In genomic region chr6:125749112-125749863, GRCh38 we compare ENCODE assay signal across 8 cellular contexts.
DNase-seq lines count a peak whose midpoint lies in the region; ATAC-seq and TF ChIP-seq lines count a peak whose summit lies in the region.

Gene HEY2, plus strand, starts transcription at chr6:125749632. Its CDS starts 145 bp downstream, at chr6:125749777.

- DNase-seq in NCI-H2107 treated with DMSO at 0.1 percent for 48 hours (lab: John Stamatoyannopoulos, UW; ENCODE audit: unreplicated experiment) = peak; percentile 54
- DNase-seq in central memory CD4-positive, alpha-beta T cell = peak; percentile 77
- DNase-seq in iris pigment epithelial cell (ENCODE audit: low read depth) = peak; percentile 88
- peak; percentile 81 for DNase-seq in smooth muscle cell of the brain vasculature (ENCODE audit: low read depth, low spot score)

- peak; percentile 82 for ATAC-seq in GM18519 (IDR thresholded peaks at IDR 0.05; ENCODE audit: low FRiP score, unreplicated experiment)
- ATAC-seq in HG03045 (IDR thresholded peaks at IDR 0.05; ENCODE audit: unreplicated experiment) = peak; percentile 82
- peak; percentile 77 to 80 for ATAC-seq in activated CD4-positive, CD25-positive, alpha-beta regulatory T cell treated with anti-CD3 and anti-CD28 coated beads, Interleukin-2, amount 50 U/mL, for 24 hours

- TF ChIP-seq CTCF in 22Rv1 (IDR thresholded peaks at IDR 0.05) = peak; percentile 33

- no peak within 1 kb of the TSS for H3K27ac ChIP-seq in 22Rv1
